In genomic region chr16:90031931-90032663, GRCh38 we compare ENCODE assay signal across 10 cellular contexts.
A peak's percentile ranks its signal among the peaks of the same experiment; 100 is the strongest.
DNase-seq lines count a peak whose midpoint lies in the region; ATAC-seq and FAIRE-seq lines count a peak whose summit lies in the region.
"Had no signal": no experiment of that assay in that cellular context is flagged by ENCODE, and none has a peak within 500 bp of the region (broad histone marks: within the 10 kb centered on the region; RNA-seq: fewer than 3 reads in every experiment).

No MANE protein-coding gene starts in this region.

- H3K4me3 Mint-ChIP-seq in central memory CD8-positive, alpha-beta T cell: peak overlapping the region; percentile 12

- H3K36me3 Mint-ChIP-seq in central memory CD8-positive, alpha-beta T cell (ENCODE audit: insufficient read depth): peaks cover 16% of the 10 kb centered on the region

- peak; percentile 95 for FAIRE-seq in HTR-8/SVneo (lab: Jason Lieb, UNC)

- H3K27me3 Mint-ChIP-seq in central memory CD8-positive, alpha-beta T cell: no peaks in the 10 kb centered on the region

- no peak for ATAC-seq in central memory CD8-positive, alpha-beta T cell (replicated peaks; ENCODE audit: extremely low read depth, poor library complexity, severe bottlenecking)
- no peak for ATAC-seq in HG03196 (IDR thresholded peaks at IDR 0.05; ENCODE audit: unreplicated experiment)
- no peak for ATAC-seq in HG03460 (IDR thresholded peaks at IDR 0.05; ENCODE audit: unreplicated experiment)

- H3K4me1 Mint-ChIP-seq in central memory CD8-positive, alpha-beta T cell: no peaks in the 10 kb centered on the region

- H3K9me3 Mint-ChIP-seq in central memory CD8-positive, alpha-beta T cell: no peaks in the 10 kb centered on the region

- H3K27ac Mint-ChIP-seq in central memory CD8-positive, alpha-beta T cell (ENCODE audit: low read depth): peak overlapping the region; percentile 80

- DNase-seq in CD1c-positive myeloid dendritic cell (ENCODE audit: extremely low spot score): peak; percentile 37
- DNase-seq in HTR-8/SVneo (ENCODE audit: insufficient read length, low spot score): no peak
- no peak for DNase-seq in central memory CD8-positive, alpha-beta T cell (ENCODE audit: low spot score in 2 of 2)
- DNase-seq in midbrain (lab: John Stamatoyannopoulos, UW): peak; percentile 25
- DNase-seq in NCI-H2029 (lab: John Stamatoyannopoulos, UW): no peak
- DNase-seq in NCI-H748 treated with DMSO at 0.1 percent for 48 hours (lab: John Stamatoyannopoulos, UW): no peak
- DNase-seq: activated CD8-positive, alpha-beta memory T cell treated with anti-CD3 and anti-CD28 coated beads for 24 hours; GOT3 had no signal

Comparison
In these comparisons a context has a peak if more than half of its experiments do, and no peak if none do; other contexts are left out.
1. DNase-seq: peak in CD1c-positive myeloid dendritic cell (single experiment) and midbrain (single experiment); none in HTR-8/SVneo (single experiment), central memory CD8-positive, alpha-beta T cell (0 of 2), NCI-H2029 (single experiment) and NCI-H748 treated with DMSO at 0.1 percent for 48 hours (single experiment).